ENCODE assay signal across 1 cellular context in genomic region chr1:27321813-27322568, GRCh38.
TF ChIP-seq lines count a peak whose summit lies in the region.

TSS of gene TMEM222 (plus strand) at chr1:27322163. CDS start at chr1:27322198, 35 bp downstream.

TF ChIP-seq in HepG2, 621 proteins besides CTCF, POLR2A, EP300 and RAD21 (continued from another document and continues in another):
- TF ChIP-seq BCL3 (CRISPR knock-in tag; IDR thresholded peaks at IDR 0.05) (0 out of 2 replicates have a peak, but pooled peaks have one; percentile 56), ARNT (IDR thresholded peaks at IDR 0.05) (no peak), ZNF569 (CRISPR knock-in tag; IDR thresholded peaks at IDR 0.05; ENCODE audit: borderline replicate concordance) (peak; percentile 39; the same call in 1 of the 2 replicates), USF2 (IDR thresholded peaks at IDR 0.05; ENCODE audit: low read depth, low read length) (no peak), USF2 (CRISPR knock-in tag; IDR thresholded peaks at IDR 0.05; ENCODE audit: borderline replicate concordance) (0 out of 2 replicates have a peak, but pooled peaks have one; percentile 51), SMAD1 (CRISPR knock-in tag; IDR thresholded peaks at IDR 0.05; ENCODE audit: borderline replicate concordance, low read depth) (peak; percentile 89; the same call in 1 of the 2 replicates), ZNF709 (CRISPR knock-in tag; IDR thresholded peaks at IDR 0.05) (peak; percentile 92), ZNF670 (CRISPR knock-in tag; IDR thresholded peaks at IDR 0.05; ENCODE audit: borderline replicate concordance) (peak; percentile 85), ZNF17 (CRISPR knock-in tag; IDR thresholded peaks at IDR 0.05) (no peak), ZNF34 (CRISPR knock-in tag; IDR thresholded peaks at IDR 0.05; ENCODE audit: borderline replicate concordance) (no peak; the same call in 1 of the 2 replicates), KLF16 (CRISPR knock-in tag; IDR thresholded peaks at IDR 0.05) (peak; percentile 94 to 99), MAFG (CRISPR knock-in tag; IDR thresholded peaks at IDR 0.05) (no peak), MTF2 (CRISPR knock-in tag; IDR thresholded peaks at IDR 0.05; ENCODE audit: borderline replicate concordance) (peak; percentile 53; the same call in 1 of the 2 replicates), CENPX (CRISPR knock-in tag; IDR thresholded peaks at IDR 0.05) (no peak), SAP130 (CRISPR knock-in tag; IDR thresholded peaks at IDR 0.05; ENCODE audit: low read depth) (peak; percentile 94), SNAPC2 (CRISPR knock-in tag; IDR thresholded peaks at IDR 0.05) (no peak; the same call in 1 of the 2 replicates), NFE2L2 (IDR thresholded peaks at IDR 0.05; ENCODE audit: low read length) (no peak), DRAP1 (CRISPR knock-in tag; IDR thresholded peaks at IDR 0.05) (peak; percentile 71), HDAC2 (CRISPR knock-in tag; IDR thresholded peaks at IDR 0.05) (peak; percentile 84), BHLHE40 (IDR thresholded peaks at IDR 0.05; ENCODE audit: low read length) (peak; percentile 91), ETV6 (CRISPR knock-in tag; conservative IDR thresholded peaks at IDR 0.05) (peak; percentile 94), GRHL1 (CRISPR knock-in tag; conservative IDR thresholded peaks at IDR 0.05) (no peak), ZNF841 (CRISPR knock-in tag; IDR thresholded peaks at IDR 0.05; ENCODE audit: borderline replicate concordance) (no peak), FOXC1 (CRISPR knock-in tag; IDR thresholded peaks at IDR 0.05; ENCODE audit: borderline replicate concordance) (peak; percentile 90; the same call in 1 of the 2 replicates), HNRNPL (IDR thresholded peaks at IDR 0.05; ENCODE audit: low read depth, low read length) (0 out of 2 replicates have a peak, but pooled peaks have one; percentile 45), WIZ (CRISPR knock-in tag; IDR thresholded peaks at IDR 0.05) (peak; percentile 90; the same call in 1 of the 2 replicates), CREM (IDR thresholded peaks at IDR 0.05) (peak; percentile 95), CREM (CRISPR knock-in tag; IDR thresholded peaks at IDR 0.05) (peak; percentile 72), MYNN (CRISPR knock-in tag; IDR thresholded peaks at IDR 0.05; ENCODE audit: low read depth) (no peak), ARHGAP35 (CRISPR knock-in tag; IDR thresholded peaks at IDR 0.05; ENCODE audit: borderline replicate concordance) (peak; percentile 32; the same call in 1 of the 2 replicates), SIN3B (IDR thresholded peaks at IDR 0.05; ENCODE audit: low read length) (peak; percentile 85; the same call in 1 of the 2 replicates), ATM (IDR thresholded peaks at IDR 0.05; ENCODE audit: borderline replicate concordance) (no peak), NR2C2 (CRISPR knock-in tag; IDR thresholded peaks at IDR 0.05; ENCODE audit: borderline replicate concordance) (peak; percentile 93), ZNF503 (CRISPR knock-in tag; IDR thresholded peaks at IDR 0.05) (peak; percentile 70; the same call in 1 of the 2 replicates), POGK (CRISPR knock-in tag; conservative IDR thresholded peaks at IDR 0.05) (peak; percentile 95), ZNF780A (CRISPR knock-in tag; IDR thresholded peaks at IDR 0.05) (no peak; the same call in 1 of the 2 replicates), TOE1 (CRISPR knock-in tag; IDR thresholded peaks at IDR 0.05) (no peak), ELK4 (CRISPR knock-in tag; IDR thresholded peaks at IDR 0.05; ENCODE audit: borderline replicate concordance) (no peak), ZNF317 (CRISPR knock-in tag; IDR thresholded peaks at IDR 0.05) (peak; percentile 78), MNT (IDR thresholded peaks at IDR 0.05) (peak; percentile 83), E2F1 (CRISPR knock-in tag; IDR thresholded peaks at IDR 0.05) (peak; percentile 93), ZNF816 (CRISPR knock-in tag; IDR thresholded peaks at IDR 0.05; ENCODE audit: borderline replicate concordance) (no peak), REPIN1 (CRISPR knock-in tag; IDR thresholded peaks at IDR 0.05; ENCODE audit: borderline replicate concordance, low read depth) (peak; percentile 82), ZNF7 (CRISPR knock-in tag; IDR thresholded peaks at IDR 0.05) (no peak), CERS6 (CRISPR knock-in tag; IDR thresholded peaks at IDR 0.05) (no peak), HES4 (CRISPR knock-in tag; IDR thresholded peaks at IDR 0.05; ENCODE audit: borderline replicate concordance) (peak; percentile 87; the same call in 1 of the 2 replicates), REL (CRISPR knock-in tag; conservative IDR thresholded peaks at IDR 0.05) (peak; percentile 47; the same call in 1 of the 2 replicates)
